1 cellular context compared by ENCODE assay signal in the genomic region with DNA sequence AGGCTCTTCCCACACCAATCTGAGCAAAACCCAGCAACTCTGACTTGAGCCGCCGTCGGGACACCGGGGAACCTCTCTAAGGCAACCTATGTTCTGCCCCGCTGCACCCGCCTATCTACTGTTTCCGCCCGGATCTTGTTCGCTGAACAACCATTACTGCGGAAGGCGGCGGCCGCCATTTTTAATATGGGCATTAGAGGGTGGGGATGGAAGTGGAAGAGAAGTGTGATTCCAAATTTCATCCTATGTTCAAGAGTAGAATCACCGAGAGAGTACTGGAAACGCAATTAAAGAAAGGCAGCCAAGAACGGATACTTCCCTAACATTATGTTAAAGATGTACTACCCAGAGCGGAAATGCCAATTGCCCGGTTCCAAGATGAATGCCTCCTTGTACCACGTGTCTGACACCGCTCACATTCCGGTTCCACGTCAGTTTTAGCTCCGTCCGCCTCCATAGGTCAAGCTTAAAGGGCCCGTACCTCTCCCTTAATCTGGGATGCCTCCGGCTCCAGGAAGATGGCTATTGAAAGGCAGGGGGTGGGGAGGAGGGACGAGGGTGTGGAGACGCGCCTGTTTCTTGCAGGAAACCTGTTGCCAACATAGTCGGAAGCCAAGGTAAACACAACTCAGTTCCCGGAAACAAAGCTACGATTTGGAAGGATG.
TF ChIP-seq lines count a peak whose summit lies in the region.

DPAGT1 (minus strand) TSS at position 95 of the 665 bp plus-strand sequence. CDS start 198 bp downstream, outside the sequence.

TF ChIP-seq in HEK293, 187 proteins besides CTCF, POLR2A, EP300 and RAD21 (continued from another document and continues in another):
- TF ChIP-seq, protein P1, sequence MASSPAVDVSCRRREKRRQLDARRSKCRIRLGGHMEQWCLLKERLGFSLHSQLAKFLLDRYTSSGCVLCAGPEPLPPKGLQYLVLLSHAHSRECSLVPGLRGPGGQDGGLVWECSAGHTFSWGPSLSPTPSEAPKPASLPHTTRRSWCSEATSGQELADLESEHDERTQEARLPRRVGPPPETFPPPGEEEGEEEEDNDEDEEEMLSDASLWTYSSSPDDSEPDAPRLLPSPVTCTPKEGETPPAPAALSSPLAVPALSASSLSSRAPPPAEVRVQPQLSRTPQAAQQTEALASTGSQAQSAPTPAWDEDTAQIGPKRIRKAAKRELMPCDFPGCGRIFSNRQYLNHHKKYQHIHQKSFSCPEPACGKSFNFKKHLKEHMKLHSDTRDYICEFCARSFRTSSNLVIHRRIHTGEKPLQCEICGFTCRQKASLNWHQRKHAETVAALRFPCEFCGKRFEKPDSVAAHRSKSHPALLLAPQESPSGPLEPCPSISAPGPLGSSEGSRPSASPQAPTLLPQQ (tag by site-specific recombination; IDR thresholded peaks at IDR 0.05): peak; percentile 60; the same call in 1 of the 2 replicates
- TF ChIP-seq, protein P2, sequence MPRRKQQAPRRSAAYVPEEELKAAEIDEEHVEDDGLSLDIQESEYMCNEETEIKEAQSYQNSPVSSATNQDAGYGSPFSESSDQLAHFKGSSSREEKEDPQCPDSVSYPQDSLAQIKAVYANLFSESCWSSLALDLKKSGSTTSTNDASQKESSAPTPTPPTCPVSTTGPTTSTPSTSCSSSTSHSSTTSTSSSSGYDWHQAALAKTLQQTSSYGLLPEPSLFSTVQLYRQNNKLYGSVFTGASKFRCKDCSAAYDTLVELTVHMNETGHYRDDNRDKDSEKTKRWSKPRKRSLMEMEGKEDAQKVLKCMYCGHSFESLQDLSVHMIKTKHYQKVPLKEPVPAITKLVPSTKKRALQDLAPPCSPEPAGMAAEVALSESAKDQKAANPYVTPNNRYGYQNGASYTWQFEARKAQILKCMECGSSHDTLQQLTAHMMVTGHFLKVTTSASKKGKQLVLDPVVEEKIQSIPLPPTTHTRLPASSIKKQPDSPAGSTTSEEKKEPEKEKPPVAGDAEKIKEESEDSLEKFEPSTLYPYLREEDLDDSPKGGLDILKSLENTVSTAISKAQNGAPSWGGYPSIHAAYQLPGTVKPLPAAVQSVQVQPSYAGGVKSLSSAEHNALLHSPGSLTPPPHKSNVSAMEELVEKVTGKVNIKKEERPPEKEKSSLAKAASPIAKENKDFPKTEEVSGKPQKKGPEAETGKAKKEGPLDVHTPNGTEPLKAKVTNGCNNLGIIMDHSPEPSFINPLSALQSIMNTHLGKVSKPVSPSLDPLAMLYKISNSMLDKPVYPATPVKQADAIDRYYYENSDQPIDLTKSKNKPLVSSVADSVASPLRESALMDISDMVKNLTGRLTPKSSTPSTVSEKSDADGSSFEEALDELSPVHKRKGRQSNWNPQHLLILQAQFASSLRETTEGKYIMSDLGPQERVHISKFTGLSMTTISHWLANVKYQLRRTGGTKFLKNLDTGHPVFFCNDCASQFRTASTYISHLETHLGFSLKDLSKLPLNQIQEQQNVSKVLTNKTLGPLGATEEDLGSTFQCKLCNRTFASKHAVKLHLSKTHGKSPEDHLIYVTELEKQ (tag by site-specific recombination; IDR thresholded peaks at IDR 0.05; ENCODE audit: borderline replicate concordance): no peak
- TF ChIP-seq ZSCAN16 (tag by site-specific recombination; IDR thresholded peaks at IDR 0.05): no peak
- TF ChIP-seq ZNF561 (tag by site-specific recombination; IDR thresholded peaks at IDR 0.05; ENCODE audit: borderline replicate concordance): 0 out of 2 replicates have a peak, but pooled peaks have one; percentile 52
- no peak for TF ChIP-seq REPIN1 (tag by site-specific recombination; IDR thresholded peaks at IDR 0.05; ENCODE audit: low read depth)
- no peak for TF ChIP-seq MYNN (tag by site-specific recombination; IDR thresholded peaks at IDR 0.05; ENCODE audit: borderline replicate concordance)
- no peak for TF ChIP-seq ZNF433 (tag by site-specific recombination; IDR thresholded peaks at IDR 0.05; ENCODE audit: low read depth)
- 0 out of 2 replicates have a peak, but pooled peaks have one; percentile 25 for TF ChIP-seq WT1 (tag by site-specific recombination; IDR thresholded peaks at IDR 0.05)
- TF ChIP-seq ZBTB20 (tag by site-specific recombination; IDR thresholded peaks at IDR 0.05): peak; percentile 51; the same call in 1 of the 2 replicates
- TF ChIP-seq ZBTB7A (tag by site-specific recombination; IDR thresholded peaks at IDR 0.05; ENCODE audit: low read depth): no peak
- TF ChIP-seq, protein P3, sequence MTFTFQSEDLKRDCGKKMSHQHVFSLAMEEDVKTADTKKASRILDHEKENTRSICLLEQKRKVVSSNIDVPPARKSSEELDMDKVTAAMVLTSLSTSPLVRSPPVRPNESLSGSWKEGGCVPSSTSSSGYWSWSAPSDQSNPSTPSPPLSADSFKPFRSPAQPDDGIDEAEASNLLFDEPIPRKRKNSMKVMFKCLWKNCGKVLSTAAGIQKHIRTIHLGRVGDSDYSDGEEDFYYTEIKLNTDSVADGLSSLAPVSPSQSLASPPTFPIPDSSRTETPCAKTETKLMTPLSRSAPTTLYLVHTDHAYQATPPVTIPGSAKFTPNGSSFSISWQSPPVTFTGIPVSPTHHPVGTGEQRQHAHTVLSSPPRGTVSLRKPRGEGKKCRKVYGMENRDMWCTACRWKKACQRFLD (tag by site-specific recombination; IDR thresholded peaks at IDR 0.05): no peak
- no peak for TF ChIP-seq GLI4 (tag by site-specific recombination; IDR thresholded peaks at IDR 0.05)
- TF ChIP-seq KLF8 (tag by site-specific recombination; IDR thresholded peaks at IDR 0.05): peak; percentile 52
- TF ChIP-seq ZNF16 (tag by site-specific recombination; IDR thresholded peaks at IDR 0.05; ENCODE audit: low read depth): no peak
- TF ChIP-seq SCRT1 (tag by site-specific recombination; IDR thresholded peaks at IDR 0.05; ENCODE audit: borderline replicate concordance): peak; percentile 93
- peak; percentile 86 for TF ChIP-seq ZXDB (tag by site-specific recombination; IDR thresholded peaks at IDR 0.05)
- TF ChIP-seq ZNF341 (tag by site-specific recombination; IDR thresholded peaks at IDR 0.05; ENCODE audit: low read depth): peak; percentile 71
- TF ChIP-seq ZNF785 (tag by site-specific recombination; IDR thresholded peaks at IDR 0.05): no peak
- no peak for TF ChIP-seq GLIS1 (tag by site-specific recombination; IDR thresholded peaks at IDR 0.05)
- TF ChIP-seq, protein P4, sequence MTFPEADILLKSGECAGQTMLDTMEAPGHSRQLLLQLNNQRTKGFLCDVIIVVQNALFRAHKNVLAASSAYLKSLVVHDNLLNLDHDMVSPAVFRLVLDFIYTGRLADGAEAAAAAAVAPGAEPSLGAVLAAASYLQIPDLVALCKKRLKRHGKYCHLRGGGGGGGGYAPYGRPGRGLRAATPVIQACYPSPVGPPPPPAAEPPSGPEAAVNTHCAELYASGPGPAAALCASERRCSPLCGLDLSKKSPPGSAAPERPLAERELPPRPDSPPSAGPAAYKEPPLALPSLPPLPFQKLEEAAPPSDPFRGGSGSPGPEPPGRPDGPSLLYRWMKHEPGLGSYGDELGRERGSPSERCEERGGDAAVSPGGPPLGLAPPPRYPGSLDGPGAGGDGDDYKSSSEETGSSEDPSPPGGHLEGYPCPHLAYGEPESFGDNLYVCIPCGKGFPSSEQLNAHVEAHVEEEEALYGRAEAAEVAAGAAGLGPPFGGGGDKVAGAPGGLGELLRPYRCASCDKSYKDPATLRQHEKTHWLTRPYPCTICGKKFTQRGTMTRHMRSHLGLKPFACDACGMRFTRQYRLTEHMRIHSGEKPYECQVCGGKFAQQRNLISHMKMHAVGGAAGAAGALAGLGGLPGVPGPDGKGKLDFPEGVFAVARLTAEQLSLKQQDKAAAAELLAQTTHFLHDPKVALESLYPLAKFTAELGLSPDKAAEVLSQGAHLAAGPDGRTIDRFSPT (tag by site-specific recombination; IDR thresholded peaks at IDR 0.05): no peak
- peak; percentile 74 for TF ChIP-seq SP3 (tag by site-specific recombination; IDR thresholded peaks at IDR 0.05)
- TF ChIP-seq ZNF214 (tag by site-specific recombination; IDR thresholded peaks at IDR 0.05; ENCODE audit: borderline replicate concordance): no peak
- TF ChIP-seq ZNF274 (IDR thresholded peaks at IDR 0.05; ENCODE audit: low read length): no peak
- TF ChIP-seq ZNF274 (tag by site-specific recombination; IDR thresholded peaks at IDR 0.05; ENCODE audit: borderline replicate concordance): no peak
- TF ChIP-seq ZNF677 (tag by site-specific recombination; IDR thresholded peaks at IDR 0.05): no peak
- TF ChIP-seq ZBTB8A (tag by site-specific recombination; IDR thresholded peaks at IDR 0.05): peak; percentile 10; the same call in 1 of the 2 replicates
- no peak for TF ChIP-seq ZNF654 (tag by site-specific recombination; IDR thresholded peaks at IDR 0.05; ENCODE audit: low read depth)
- TF ChIP-seq PRDM4 (tag by site-specific recombination; IDR thresholded peaks at IDR 0.05): no peak
- TF ChIP-seq ZNF292 (tag by site-specific recombination; IDR thresholded peaks at IDR 0.05; ENCODE audit: borderline replicate concordance, low read depth): no peak
- TF ChIP-seq ZNF324 (tag by site-specific recombination; IDR thresholded peaks at IDR 0.05): no peak; the same call in none of the 2 replicates
- TF ChIP-seq ZBTB11 (tag by site-specific recombination; conservative IDR thresholded peaks at IDR 0.05; ENCODE audit: low read depth): peak; percentile 99
- TF ChIP-seq SETDB1 (IDR thresholded peaks at IDR 0.05; ENCODE audit: insufficient read length, low read length): no peak
- no peak for TF ChIP-seq AEBP2 (tag by site-specific recombination; IDR thresholded peaks at IDR 0.05; ENCODE audit: borderline replicate concordance)
- peak; percentile 84 for TF ChIP-seq ZNF76 (tag by site-specific recombination; IDR thresholded peaks at IDR 0.05; ENCODE audit: borderline replicate concordance, low read depth)
- TF ChIP-seq ZSCAN23 (tag by site-specific recombination; IDR thresholded peaks at IDR 0.05): no peak
- TF ChIP-seq, protein P5, sequence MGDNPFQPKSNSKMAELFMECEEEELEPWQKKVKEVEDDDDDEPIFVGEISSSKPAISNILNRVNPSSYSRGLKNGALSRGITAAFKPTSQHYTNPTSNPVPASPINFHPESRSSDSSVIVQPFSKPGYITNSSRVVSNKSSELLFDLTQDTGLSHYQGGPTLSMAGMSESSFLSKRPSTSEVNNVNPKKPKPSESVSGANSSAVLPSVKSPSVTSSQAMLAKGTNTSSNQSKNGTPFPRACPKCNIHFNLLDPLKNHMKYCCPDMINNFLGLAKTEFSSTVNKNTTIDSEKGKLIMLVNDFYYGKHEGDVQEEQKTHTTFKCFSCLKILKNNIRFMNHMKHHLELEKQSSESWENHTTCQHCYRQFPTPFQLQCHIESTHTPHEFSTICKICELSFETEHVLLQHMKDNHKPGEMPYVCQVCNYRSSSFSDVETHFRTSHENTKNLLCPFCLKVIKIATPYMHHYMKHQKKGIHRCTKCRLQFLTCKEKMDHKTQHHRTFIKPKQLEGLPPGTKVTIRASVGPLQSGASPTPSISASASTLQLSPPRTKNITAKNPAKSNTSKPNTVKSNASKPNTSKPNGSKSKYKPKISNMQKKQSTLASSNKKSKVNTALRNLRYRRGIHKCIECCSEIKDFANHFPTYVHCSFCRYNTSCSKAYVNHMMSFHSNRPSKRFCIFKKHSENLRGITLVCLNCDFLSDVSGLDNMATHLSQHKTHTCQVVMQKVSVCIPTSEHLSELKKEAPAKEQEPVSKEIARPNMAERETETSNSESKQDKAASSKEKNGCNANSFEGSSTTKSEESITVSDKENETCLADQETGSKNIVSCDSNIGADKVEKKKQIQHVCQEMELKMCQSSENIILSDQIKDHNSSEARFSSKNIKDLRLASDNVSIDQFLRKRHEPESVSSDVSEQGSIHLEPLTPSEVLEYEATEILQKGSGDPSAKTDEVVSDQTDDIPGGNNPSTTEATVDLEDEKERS (tag by site-specific recombination; IDR thresholded peaks at IDR 0.05): no peak
- TF ChIP-seq ZNF624 (tag by site-specific recombination; IDR thresholded peaks at IDR 0.05): no peak
- no peak for TF ChIP-seq ZNF558 (tag by site-specific recombination; IDR thresholded peaks at IDR 0.05)
